8 cellular contexts compared by ENCODE assay signal in genomic region chr17:75046583-75047289, GRCh38. TPM values are rescaled to one million over a fixed set of nuclear protein-coding genes. Genes with fewer than 3 reads are reported as not detected.
DNase-seq lines count a peak whose midpoint lies in the region; ATAC-seq, FAIRE-seq and TF ChIP-seq lines count a peak whose summit lies in the region.

Gene ATP5PD, minus strand, starts transcription at chr17:75046969. Its CDS starts 4,319 bp downstream, at chr17:75042650.
Gene KCTD2, plus strand, starts transcription at chr17:75047225. Its CDS starts 26 bp downstream, at chr17:75047251.

- H3K4me1 ChIP-seq in adrenal gland (replicated peaks in 1 of 2): peaks cover 14 to 24% of the 10 kb centered on the region in 2 donors
- H3K4me1 ChIP-seq in heart left ventricle: peaks cover 0 to 44% (median 24%) of the 10 kb centered on the region in 12 donors
- H3K4me1 ChIP-seq in upper lobe of left lung: peaks cover 16 to 33% (median 23%) of the 10 kb centered on the region in 4 donors

- TF ChIP-seq CTCF in adrenal gland (IDR thresholded peaks at IDR 0.05) (peak in 1 of 6 experiments; percentile 8), heart left ventricle (IDR thresholded peaks at IDR 0.05) (peak in 1 of 12 donors; percentile 15), upper lobe of left lung (IDR thresholded peaks at IDR 0.05) (peak in 2 of 6 experiments; percentile 10 to 23)

- TF ChIP-seq EP300 in upper lobe of left lung (IDR thresholded peaks at IDR 0.05): peak in 1 of 4 donors; percentile 20

- peak; percentile 97 for DNase-seq in GM12891 (ENCODE audit: insufficient read length, low spot score)
- DNase-seq in NCI-H1436 treated with DMSO at 0.1 percent for 48 hours (lab: John Stamatoyannopoulos, UW): peak; percentile 92
- DNase-seq in T-cell: peak; percentile 82 to 95 (median 90)
- DNase-seq in adrenal gland: peak; percentile 96 to 98 (median 97)
- peak; percentile 96 to 98 (median 97) for DNase-seq in heart left ventricle
- peak; percentile 93 to 99 (median 94) for DNase-seq in posterior cingulate gyrus
- DNase-seq in upper lobe of left lung: peak; percentile 96 to 99

- POLR2A ChIA-PET in T-cell (lab: Charles Lee): interaction anchor here in 1 of 2 donors (0.6 kb wide), 1 partner anchor 10 kb away, joined by 5 read pairs; no protein-coding TSS in a partner anchor

- H3K4me3 Mint-ChIP-seq in T-cell: peak within 1 kb of the TSS; percentile 96 to 97 (median 97)

- WGBS in adrenal gland, 4 donors: 0% methylated on average over 2 to 60 of the region's 60 CpGs
- 0% methylated on average over 17 to 60 of the region's 60 CpGs for WGBS in heart left ventricle, 4 donors
- 0% methylated on average over 7 to 12 of the region's 60 CpGs for WGBS in upper lobe of left lung, 2 donors

- H3K27ac Mint-ChIP-seq in T-cell: peak within 1 kb of the TSS; percentile 95 to 96

- peak; percentile 97 for FAIRE-seq in GM12891 (lab: Jason Lieb, UNC)

- H3K4me3 ChIP-seq in adrenal gland (peak within 1 kb of the TSS; percentile 59 to 97 (median 82)), heart left ventricle (peak within 1 kb of the TSS; percentile 72 to 99 (median 94)), upper lobe of left lung (peak within 1 kb of the TSS; percentile 89 to 99 (median 94))

- H3K36me3 ChIP-seq in adrenal gland (replicated peaks in 1 of 2): peaks cover 0 to 19% of the 10 kb centered on the region in 2 donors
- peaks cover 0 to 44% (median 26%) of the 10 kb centered on the region in 9 donors for H3K36me3 ChIP-seq in heart left ventricle
- H3K36me3 ChIP-seq in upper lobe of left lung: peaks cover 4 to 30% (median 12%) of the 10 kb centered on the region in 4 donors

- H3K9me3 Mint-ChIP-seq in T-cell: no peaks in the 10 kb centered on the region

- H3K27me3 Mint-ChIP-seq in T-cell: no peaks in the 10 kb centered on the region

- peak; percentile 92 for TF ChIP-seq POLR2A in GM12891 (IDR thresholded peaks at IDR 0.05; ENCODE audit: low read depth, low read length)
- TF ChIP-seq POLR2A in adrenal gland (IDR thresholded peaks at IDR 0.05): peak; percentile 79 to 94
- peak; percentile 91 to 95 for TF ChIP-seq POLR2A in heart left ventricle (IDR thresholded peaks at IDR 0.05)
- TF ChIP-seq POLR2A in upper lobe of left lung (IDR thresholded peaks at IDR 0.05): peak; percentile 49 to 95 (median 92)

- intact Hi-C loops in adrenal gland (cut with DNase I): no loop called here
- intact Hi-C loops in heart left ventricle (cut with DNase I): loop anchor here in 2 of 10 donors (5.0 kb wide), 2 partner anchors 64 to 84 kb away; no protein-coding TSS in a partner anchor
- intact Hi-C loops in posterior cingulate gyrus (cut with DNase I): no loop called here

- CTCF ChIA-PET in T-cell (lab: Charles Lee): interaction anchor here (0.5 to 1.7 kb wide), 3 partner anchors 13 to 291 kb away, joined by 3 to 4 read pairs (median 3); no protein-coding TSS in a partner anchor

- H3K4me1 Mint-ChIP-seq in T-cell: peaks cover 42 to 52% (median 46%) of the 10 kb centered on the region in 3 donors

- peaks cover 8% of the 10 kb centered on the region for H3K36me3 Mint-ChIP-seq in T-cell

- H3K27me3 ChIP-seq in adrenal gland (no peaks in the 10 kb centered on the region), heart left ventricle (no peaks in the 10 kb centered on the region), upper lobe of left lung (no peaks in the 10 kb centered on the region)

- no peaks in the 10 kb centered on the region for H3K9me3 ChIP-seq in adrenal gland (replicated peaks in 1 of 3)
- H3K9me3 ChIP-seq in heart left ventricle: no peaks in the 10 kb centered on the region
- no peaks in the 10 kb centered on the region for H3K9me3 ChIP-seq in upper lobe of left lung

- peak; percentile 94 for ATAC-seq in HG02840 (IDR thresholded peaks at IDR 0.05; ENCODE audit: low FRiP score, unreplicated experiment)
- peak; percentile 94 to 96 (median 96) for ATAC-seq in T-cell (replicated peaks in 1 of 4)
- peak; percentile 97 to 99 (median 98) for ATAC-seq in heart left ventricle
- peak; percentile 99 to 100 for ATAC-seq in upper lobe of left lung (ENCODE audit: low FRiP score in 2 of 2)

- peak within 1 kb of the TSS; percentile 66 to 98 (median 95) for H3K27ac ChIP-seq in adrenal gland
- H3K27ac ChIP-seq in heart left ventricle: peak within 1 kb of the TSS; percentile 94 to 100 (median 99)
- peak within 1 kb of the TSS; percentile 96 to 99 (median 98) for H3K27ac ChIP-seq in upper lobe of left lung

TF ChIP-seq in GM12891, 5 proteins besides CTCF, POLR2A, EP300 and RAD21:
- TF ChIP-seq PAX5 (IDR thresholded peaks at IDR 0.05; ENCODE audit: insufficient read depth, low read length, severe bottlenecking) (no peak), TAF1 (IDR thresholded peaks at IDR 0.05; ENCODE audit: low read depth, low read length) (peak; percentile 52; the same call in 1 of the 2 replicates), SPI1 (IDR thresholded peaks at IDR 0.05; ENCODE audit: low read depth, low read length) (0 out of 2 replicates have a peak, but pooled peaks have one; percentile 22), POU2F2 (IDR thresholded peaks at IDR 0.05; ENCODE audit: low read depth, low read length) (peak; percentile 31; the same call in 1 of the 2 replicates), POLR2AphosphoS5 (IDR thresholded peaks at IDR 0.05; ENCODE audit: low read depth, low read length) (peak; percentile 96)

RNA-seq across cellular contexts. Expression of gene ATP5PD, which starts in this region (rescaled TPM):
- polyA plus RNA-seq in GM12891 (2012; ENCODE audit: low read depth, missing spikeins): 425 TPM
- total RNA-seq in T-cell: 100 to 1,000 TPM; 115 to 170 (median 139) TPM
- total RNA-seq in adrenal gland: 100 to 1,000 TPM; 215 to 452 (median 276) TPM
- 100 to 1,000 TPM; 393 to 826 (median 646) TPM for polyA plus RNA-seq in adrenal gland
- 1,000 to 10,000 TPM in 1 of 9 donors, 100 to 1,000 TPM in 8; 597 to 1,208 (median 875) TPM for total RNA-seq in heart left ventricle
- 1,000 to 10,000 TPM in 1 of 2 donors, 100 to 1,000 TPM in 1; 725 to 2,623 TPM for polyA plus RNA-seq in heart left ventricle
- 100 to 1,000 TPM; 126 to 198 (median 186) TPM for total RNA-seq in upper lobe of left lung

RNA-seq across cellular contexts. Expression of gene KCTD2, which starts in this region (rescaled TPM):
- polyA plus RNA-seq in GM12891 (2012; ENCODE audit: low read depth, missing spikeins): 11.3 TPM
- 10 to 100 TPM; 22.0 to 32.8 (median 29.0) TPM for total RNA-seq in T-cell
- total RNA-seq in adrenal gland: 10 to 100 TPM; 38.2 to 49.2 (median 41.8) TPM
- polyA plus RNA-seq in adrenal gland: 10 to 100 TPM; 20.6 to 52.4 (median 24.3) TPM
- 10 to 100 TPM; 19.8 to 37.7 (median 31.5) TPM for total RNA-seq in heart left ventricle
- 10 to 100 TPM; 15.7 to 38.7 TPM for polyA plus RNA-seq in heart left ventricle
- total RNA-seq in upper lobe of left lung: 10 to 100 TPM; 17.8 to 26.1 (median 22.9) TPM

Comparison
In these comparisons a context has a peak if more than half of its experiments do, and no peak if none do; other contexts are left out.
1. Peak in every context shown above with its lines: DNase-seq, ATAC-seq, H3K4me3 ChIP-seq and H3K27ac ChIP-seq.